In genomic region chr5:136205061-136205702, GRCh38 we compare ENCODE assay signal across 33 cellular contexts. TPM values are rescaled to one million over a fixed set of nuclear protein-coding genes. Genes with fewer than 3 reads are reported as not detected.
"Had no signal": no experiment of that assay in that cellular context is flagged by ENCODE, and none has a peak within 500 bp of the region (broad histone marks: within the 10 kb centered on the region; RNA-seq: fewer than 3 reads in every experiment).

No MANE protein-coding gene starts in this region.

- DNase-seq: activated CD4-positive, alpha-beta T cell treated with anti-CD3 and anti-CD28 coated beads for 4 hours; activated CD4-positive, alpha-beta T cell treated with anti-CD3 and anti-CD28 coated beads, Interleukin-2, amount 50 U/mL, for 4 hours; activated naive CD4-positive, alpha-beta T cell treated with anti-CD3 and anti-CD28 coated beads for 36 hours; activated naive CD8-positive, alpha-beta T cell treated with anti-CD3 and anti-CD28 coated beads for 36 hours; activated T-cell treated with anti-CD3 and anti-CD28 coated beads for 4 hours; activated T-cell treated with anti-CD3 and anti-CD28 coated beads, Interleukin-2, amount 50 U/mL, for 72 hours; aorta; caudate nucleus; effector CD4-positive, alpha-beta T cell; esophagus squamous epithelium; left cardiac atrium; left ventricle myocardium superior; mammary epithelial cell; midbrain; naive thymus-derived CD4-positive, alpha-beta T cell; nucleus accumbens; pancreas; psoas muscle; stimulated activated CD4-positive, alpha-beta T cell treated with anti-CD3 and anti-CD28 coated beads, Interleukin-15, amount 100 ng/mL, for 24 hours; stimulated activated CD4-positive, alpha-beta T cell treated with anti-CD3 and anti-CD28 coated beads, Interleukin-2, amount 100 ng/mL, for 24 hours; stimulated activated naive B cell treated with anti-CD40 and anti-IgM and Interleukin-4, amounts not matched to agents 10 μg/mL and 1 μg/mL and 100 μg/mL, for 72 hours; stomach; thyroid gland; upper lobe of left lung had no signal

- H3K9me3 ChIP-seq: esophagus squamous epithelium, pancreas, thyroid gland had no signal

- H3K4me3 ChIP-seq: adrenal gland, esophagus squamous epithelium, pancreas, psoas muscle, stomach, thyroid gland, upper lobe of left lung had no signal

- H3K4me1 Mint-ChIP-seq: activated naive CD8-positive, alpha-beta T cell treated with anti-CD3 and anti-CD28 coated beads for 36 hours; naive thymus-derived CD4-positive, alpha-beta T cell; stimulated activated naive B cell treated with anti-CD40 and anti-IgM and Interleukin-4, amounts not matched to agents 10 μg/mL and 1 μg/mL and 100 μg/mL, for 72 hours had no signal

- H3K27ac ChIP-seq: adrenal gland, epithelial cell of prostate, esophagus squamous epithelium, pancreas, psoas muscle, stomach, thyroid gland, upper lobe of left lung, VCaP had no signal

- FAIRE-seq: endometrium, frontal cortex, islet of Langerhans, pancreas had no signal

- H3K9me3 Mint-ChIP-seq: activated naive CD4-positive, alpha-beta T cell treated with anti-CD3 and anti-CD28 coated beads for 36 hours; activated naive CD8-positive, alpha-beta T cell treated with anti-CD3 and anti-CD28 coated beads for 36 hours; neural crest cell; stimulated activated naive B cell treated with anti-CD40 and anti-IgM and Interleukin-4, amounts not matched to agents 10 μg/mL and 1 μg/mL and 100 μg/mL, for 72 hours had no signal

- H3K4me3 Mint-ChIP-seq: activated naive CD4-positive, alpha-beta T cell treated with anti-CD3 and anti-CD28 coated beads for 36 hours; activated naive CD8-positive, alpha-beta T cell treated with anti-CD3 and anti-CD28 coated beads for 36 hours; activated T-cell treated with anti-CD3 and anti-CD28 coated beads, Interleukin-2, amount 50 U/mL, for 72 hours; naive thymus-derived CD4-positive, alpha-beta T cell; neural crest cell; stimulated activated naive B cell treated with anti-CD40 and anti-IgM and Interleukin-4, amounts not matched to agents 10 μg/mL and 1 μg/mL and 100 μg/mL, for 72 hours had no signal

- H3K27me3 ChIP-seq: adrenal gland, pancreas, thyroid gland, upper lobe of left lung had no signal

- H3K36me3 ChIP-seq: adrenal gland, esophagus squamous epithelium, pancreas, stomach, thyroid gland, upper lobe of left lung had no signal

- ATAC-seq: activated T-cell treated with anti-CD3 and anti-CD28 coated beads, Interleukin-2, amount 50 U/mL, for 72 hours; left cardiac atrium; left ventricle myocardium superior; naive thymus-derived CD4-positive, alpha-beta T cell; pancreas; psoas muscle; stimulated activated naive B cell treated with anti-CD40 and anti-IgM and Interleukin-4, amounts not matched to agents 10 μg/mL and 1 μg/mL and 100 μg/mL, for 72 hours had no signal

- H3K27ac Mint-ChIP-seq: activated naive CD4-positive, alpha-beta T cell treated with anti-CD3 and anti-CD28 coated beads for 36 hours; activated naive CD8-positive, alpha-beta T cell treated with anti-CD3 and anti-CD28 coated beads for 36 hours; activated T-cell treated with anti-CD3 and anti-CD28 coated beads, Interleukin-2, amount 50 U/mL, for 72 hours; naive thymus-derived CD4-positive, alpha-beta T cell; stimulated activated naive B cell treated with anti-CD40 and anti-IgM and Interleukin-4, amounts not matched to agents 10 μg/mL and 1 μg/mL and 100 μg/mL, for 72 hours had no signal

- H3K36me3 Mint-ChIP-seq: activated naive CD8-positive, alpha-beta T cell treated with anti-CD3 and anti-CD28 coated beads for 36 hours; naive thymus-derived CD4-positive, alpha-beta T cell; stimulated activated naive B cell treated with anti-CD40 and anti-IgM and Interleukin-4, amounts not matched to agents 10 μg/mL and 1 μg/mL and 100 μg/mL, for 72 hours had no signal

- H3K4me1 ChIP-seq: adrenal gland, esophagus squamous epithelium, pancreas, psoas muscle, stomach, thyroid gland, upper lobe of left lung had no signal

RNA-seq across cellular contexts. Expression of gene SMIM32, which starts 12.2 kb away (rescaled TPM):
- total RNA-seq: activated naive CD4-positive, alpha-beta T cell treated with anti-CD3 and anti-CD28 coated beads for 36 hours; activated naive CD8-positive, alpha-beta T cell treated with anti-CD3 and anti-CD28 coated beads for 36 hours; activated T-cell treated with anti-CD3 and anti-CD28 coated beads, Interleukin-2, amount 50 U/mL, for 72 hours; adrenal gland; chondrocyte; esophagus squamous epithelium; left cardiac atrium; left ventricle myocardium superior; mammary epithelial cell; naive thymus-derived CD4-positive, alpha-beta T cell; neural crest cell; T-helper 1 cell treated with Interleukin-12 subunit alpha and Interleukin-12 subunit beta and Interleukin-4 antibody, amounts not matched to agents 30 ng/mL and 1 ng/mL, for 36 hours; upper lobe of left lung had no signal
- polyA plus RNA-seq: adrenal gland; mammary epithelial cell; naive thymus-derived CD4-positive, alpha-beta T cell had no signal
